In genomic region chr1:26784886-26785285, GRCh38 we compare ENCODE assay signal across 10 cellular contexts. TPM values are rescaled to one million over a fixed set of nuclear protein-coding genes. Genes with fewer than 3 reads are reported as not detected.
A peak's percentile ranks its signal among the peaks of the same experiment; 100 is the strongest.
DNase-seq lines count a peak whose midpoint lies in the region; TF ChIP-seq lines count a peak whose summit lies in the region.
"Had no signal": no experiment of that assay in that cellular context is flagged by ENCODE, and none has a peak within 500 bp of the region (broad histone marks: within the 10 kb centered on the region; RNA-seq: fewer than 3 reads in every experiment).

No MANE protein-coding gene starts in this region.

- peaks cover 73% of the 10 kb centered on the region for H3K4me1 Mint-ChIP-seq in neural progenitor cell

- H4K20me1 ChIP-seq in Loucy (ENCODE audit: insufficient read depth, low read length, poor library complexity, severe bottlenecking) (peaks cover 11% of the 10 kb centered on the region), neural progenitor cell (ENCODE audit: low read depth) (peaks cover 33% of the 10 kb centered on the region)

- H3K4me1 ChIP-seq in Loucy (ENCODE audit: insufficient read depth, low read length, poor library complexity, severe bottlenecking) (peaks cover 58% of the 10 kb centered on the region), neural progenitor cell (peaks cover 35% of the 10 kb centered on the region)
- H3K4me1 ChIP-seq in effector memory CD4-positive, alpha-beta T cell (ENCODE audit: control insufficient read depth, insufficient read depth, low read length, poor library complexity, severe bottlenecking), result peaks cover 27% of the 10 kb centered on the region

- H2AFZ ChIP-seq in Loucy (ENCODE audit: low read length) (no peak overlapping the region), neural progenitor cell (replicated peaks) (no peak overlapping the region)

- H3K4me3 ChIP-seq in Loucy (ENCODE audit: low read length, poor library complexity, severe bottlenecking) (no peak overlapping the region), coronary artery (no peak overlapping the region), neural progenitor cell (no peak overlapping the region)
- H3K4me3 ChIP-seq in effector memory CD4-positive, alpha-beta T cell (ENCODE audit: insufficient read depth, low read depth, low read length, poor library complexity, severe bottlenecking), result no peak overlapping the region

- H3K27me3 ChIP-seq in Loucy (ENCODE audit: insufficient read depth, low read length, poor library complexity, severe bottlenecking), result no peaks in the 10 kb centered on the region
- H3K27me3 ChIP-seq in neural progenitor cell, result no peaks in the 10 kb centered on the region
- no peaks in the 10 kb centered on the region for H3K27me3 ChIP-seq in effector memory CD4-positive, alpha-beta T cell (replicated peaks; ENCODE audit: control insufficient read depth, insufficient read depth, low read length, poor library complexity, severe bottlenecking)

- H3K9ac ChIP-seq in Loucy (ENCODE audit: low read depth, low read length, poor library complexity, severe bottlenecking), result peak overlapping the region; percentile 99
- H3K9ac ChIP-seq in neural progenitor cell, result no peak overlapping the region

- peaks cover 14% of the 10 kb centered on the region for H3F3A ChIP-seq in Loucy (ENCODE audit: low read depth)
- peaks cover 84% of the 10 kb centered on the region for H3F3A ChIP-seq in neural progenitor cell (ENCODE audit: low read depth)

- no peaks in the 10 kb centered on the region for H3K9me3 ChIP-seq in Loucy (ENCODE audit: insufficient read depth, low read depth, low read length)
- H3K9me3 ChIP-seq in neural progenitor cell (ENCODE audit: low read depth), result no peaks in the 10 kb centered on the region
- no peaks in the 10 kb centered on the region for H3K9me3 ChIP-seq in effector memory CD4-positive, alpha-beta T cell (ENCODE audit: control insufficient read depth, low read length)

- DNase-seq in coronary artery (ENCODE audit: low spot score) (no peak), neural progenitor cell (ENCODE audit: low spot score) (no peak), retina (no peak), hippocampal formation (lab: John Stamatoyannopoulos, UW) (no peak), NCI-H345 (lab: John Stamatoyannopoulos, UW) (no peak)
- DNase-seq in effector memory CD4-positive, alpha-beta T cell, result no peak
- DNase-seq: NCI-H1417 treated with DMSO at 0.1 percent for 48 hours; stimulated activated CD4-positive, alpha-beta T cell treated with anti-CD3 and anti-CD28 coated beads, Interleukin-2, amount 100 ng/mL, for 48 hours had no signal

- peak overlapping the region; percentile 43 for H3K27ac Mint-ChIP-seq in neural progenitor cell

- peaks cover 31% of the 10 kb centered on the region; the same call in 1 of the 2 replicates for H3K36me3 ChIP-seq in Loucy (ENCODE audit: insufficient read depth, low read length)
- H3K36me3 ChIP-seq in neural progenitor cell, result peaks cover 10% of the 10 kb centered on the region
- peaks cover 18% of the 10 kb centered on the region for H3K36me3 ChIP-seq in effector memory CD4-positive, alpha-beta T cell (ENCODE audit: control insufficient read depth, insufficient read depth, low read length)

- peak overlapping the region; percentile 97 for H3K27ac ChIP-seq in 22Rv1
- H3K27ac ChIP-seq in coronary artery, result peak overlapping the region; percentile 28 to 86
- H3K27ac ChIP-seq in neural progenitor cell, result no peak overlapping the region
- no peak overlapping the region for H3K27ac ChIP-seq in effector memory CD4-positive, alpha-beta T cell (ENCODE audit: insufficient read depth, low read length, poor library complexity, severe bottlenecking)

- no peak for TF ChIP-seq CTCF in 22Rv1 (IDR thresholded peaks at IDR 0.05)
- TF ChIP-seq CTCF in Loucy (conservative IDR thresholded peaks at IDR 0.05; ENCODE audit: low read length), result no peak
- TF ChIP-seq CTCF in coronary artery (IDR thresholded peaks at IDR 0.05), result no peak
- TF ChIP-seq CTCF in neural progenitor cell (IDR thresholded peaks at IDR 0.05), result no peak

- H3K36me3 Mint-ChIP-seq in neural progenitor cell, result peaks cover 8% of the 10 kb centered on the region

- no peaks in the 10 kb centered on the region for H3K9me3 Mint-ChIP-seq in neural progenitor cell

- H3K4me2 ChIP-seq in Loucy (ENCODE audit: low read depth, low read length, poor library complexity, severe bottlenecking) (peak overlapping the region; percentile 99), neural progenitor cell (no peak overlapping the region)

- peaks cover 4% of the 10 kb centered on the region for H3K27me3 Mint-ChIP-seq in neural progenitor cell (ENCODE audit: insufficient read depth, low read depth)

- H3K79me2 ChIP-seq in Loucy (ENCODE audit: insufficient read depth, low read length) (peaks cover 21% of the 10 kb centered on the region), neural progenitor cell (ENCODE audit: low read depth) (peaks cover 23% of the 10 kb centered on the region)

- no peaks in the 10 kb centered on the region for H3K9me2 ChIP-seq in Loucy (replicated peaks; ENCODE audit: low read depth, low read length)

- H3K4me3 Mint-ChIP-seq in neural progenitor cell, result no peak overlapping the region

RNA-seq across cellular contexts. Expression of gene PIGV, which starts 2.9 kb away (rescaled TPM):
- 19.4 and 19.7 TPM in 2 replicates for total RNA-seq in neural progenitor cell (ENCODE audit: low replicate concordance)

RNA-seq across cellular contexts. Expression of gene ZDHHC18, which starts 41.6 kb away (rescaled TPM):
- 30.4 and 52.2 TPM in 2 replicates for total RNA-seq in neural progenitor cell (ENCODE audit: low replicate concordance)

Comparison
In these comparisons a context has a peak if more than half of its experiments do, and no peak if none do; other contexts are left out.
1. H3K27ac ChIP-seq: peak in 22Rv1 (single experiment) and coronary artery (2 of 2); none in neural progenitor cell (single experiment) and effector memory CD4-positive, alpha-beta T cell (single experiment).